Comparison of ENCODE assay signal across 17 cellular contexts in genomic region chr16:71303938-71304337, GRCh38. TPM values are rescaled to one million over a fixed set of nuclear protein-coding genes. Genes with fewer than 3 reads are reported as not detected.
"Had no signal": no experiment of that assay in that cellular context is flagged by ENCODE, and none has a peak within 500 bp of the region (broad histone marks: within the 10 kb centered on the region; RNA-seq: fewer than 3 reads in every experiment).

No MANE protein-coding gene starts in this region.

- H2AFZ ChIP-seq: neural progenitor cell, parathyroid adenoma had no signal

- H3K27ac ChIP-seq: heart left ventricle, left ventricle myocardium inferior, neural progenitor cell, parathyroid adenoma, stomach, thoracic aorta had no signal

- H3K9ac ChIP-seq: neural progenitor cell, parathyroid adenoma had no signal

- H3K27me3 ChIP-seq: neural progenitor cell had no signal

- H3K4me3 ChIP-seq: heart left ventricle, left ventricle myocardium inferior, neural progenitor cell, stomach, thoracic aorta had no signal

- H3K36me3 ChIP-seq: heart left ventricle, left ventricle myocardium inferior, neural progenitor cell, stomach, thoracic aorta had no signal

- H3K27ac Mint-ChIP-seq: activated naive CD8-positive, alpha-beta T cell treated with anti-CD3 and anti-CD28 coated beads, Interleukin-2, amount 10 ng/mL, durations not matched to agents 7 days and 5 days; neural progenitor cell; T-helper 17 cell had no signal

- H3K36me3 Mint-ChIP-seq: neural progenitor cell had no signal

- H3K4me2 ChIP-seq: neural progenitor cell had no signal

- DNase-seq: activated CD4-positive, alpha-beta T cell treated with anti-CD3 and anti-CD28 coated beads, Interleukin-2, amount 50 U/mL, for 48 hours; activated CD4-positive, CD25-positive, alpha-beta regulatory T cell treated with anti-CD3 and anti-CD28 coated beads, Interleukin-2, amount 50 U/mL, for 72 hours; activated gamma-delta T cell treated with Interleukin-2 at 50 U/mL for 16 hours; activated naive CD8-positive, alpha-beta T cell treated with anti-CD3 and anti-CD28 coated beads, Interleukin-2, amount 10 ng/mL, durations not matched to agents 7 days and 5 days; activated T-cell treated with anti-CD3 and anti-CD28 coated beads, Interleukin-2, amount 50 U/mL, for 48 hours; aorta; heart left ventricle; left ventricle myocardium inferior; mesenchymal stem cell; stimulated activated CD4-positive, alpha-beta T cell treated with anti-CD3 and anti-CD28 coated beads, Interleukin-15, amount 100 ng/mL, for 24 hours; stimulated activated CD4-positive, alpha-beta T cell treated with anti-CD3 and anti-CD28 coated beads, Interleukin-4, amount 100 ng/mL, for 24 hours; stomach; T-helper 17 cell had no signal

- H3K4me3 Mint-ChIP-seq: activated naive CD8-positive, alpha-beta T cell treated with anti-CD3 and anti-CD28 coated beads, Interleukin-2, amount 10 ng/mL, durations not matched to agents 7 days and 5 days; neural progenitor cell; T-helper 17 cell had no signal

- H3K4me1 Mint-ChIP-seq: activated naive CD8-positive, alpha-beta T cell treated with anti-CD3 and anti-CD28 coated beads, Interleukin-2, amount 10 ng/mL, durations not matched to agents 7 days and 5 days; neural progenitor cell; T-helper 17 cell had no signal

- H3K9me3 ChIP-seq: thoracic aorta had no signal

- H3K4me1 ChIP-seq: heart left ventricle, left ventricle myocardium inferior, neural progenitor cell, parathyroid adenoma, stomach had no signal

- H3K79me2 ChIP-seq: parathyroid adenoma had no signal

- ATAC-seq: heart left ventricle, T-helper 17 cell had no signal

RNA-seq across cellular contexts. Expression of gene CALB2, which starts 54.6 kb away (rescaled TPM):
- total RNA-seq: activated naive CD8-positive, alpha-beta T cell treated with anti-CD3 and anti-CD28 coated beads, Interleukin-2, amount 10 ng/mL, durations not matched to agents 7 days and 5 days; renal cortical epithelial cell; T-helper 17 cell had no signal
- polyA plus RNA-seq: aorta had no signal
